8 cellular contexts compared by ENCODE assay signal in the genomic region with DNA sequence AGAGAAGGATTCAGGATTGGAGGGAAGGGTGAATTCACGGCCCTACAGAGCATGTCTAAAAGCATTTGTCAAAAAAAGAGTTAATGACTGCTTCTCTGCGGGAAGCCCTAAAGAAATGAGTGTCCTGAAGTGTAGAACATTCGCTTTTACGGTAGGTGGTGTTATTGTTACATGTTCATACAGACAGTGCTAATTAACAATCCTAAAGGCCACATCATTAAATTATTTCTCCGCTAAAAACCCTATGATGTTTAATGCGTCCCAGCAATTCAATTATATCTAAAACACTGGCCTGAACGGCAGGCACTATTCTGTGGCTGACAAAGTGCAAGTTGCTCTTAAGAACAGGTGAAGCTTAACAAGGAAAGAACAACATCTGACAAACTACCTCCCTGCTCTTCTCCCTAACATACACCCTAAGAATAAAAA.
DNase-seq lines count a peak whose midpoint lies in the region; ATAC-seq and TF ChIP-seq lines count a peak whose summit lies in the region.

No MANE protein-coding gene starts in this region.

- H3K27ac ChIP-seq in upper lobe of left lung (no peak overlapping the region), coronary artery (peak overlapping the region in 1 of 2 donors; percentile 24)

- WGBS in upper lobe of left lung, 2 donors: 26 to 30% methylated on average over 7 of the region's 7 CpGs

- in situ Hi-C loops in astrocyte of the cerebellum (cut with HindIII; ENCODE audit: low sequenced_read_pairs): no loop called here

- peaks cover 7 to 14% (median 7%) of the 10 kb centered on the region in 4 donors for H3K9me3 ChIP-seq in upper lobe of left lung

- H3K4me3 ChIP-seq in astrocyte of the cerebellum (ENCODE audit: low read depth, low read length) (no peak overlapping the region), upper lobe of left lung (no peak overlapping the region), coronary artery (no peak overlapping the region)

- no peak for TF ChIP-seq POLR2A in upper lobe of left lung (IDR thresholded peaks at IDR 0.05)

- no peaks in the 10 kb centered on the region for H3K36me3 ChIP-seq in upper lobe of left lung

- H3K27me3 ChIP-seq in upper lobe of left lung: no peaks in the 10 kb centered on the region

- H3K4me1 ChIP-seq in upper lobe of left lung: no peaks in the 10 kb centered on the region

- DNase-seq in NCI-H1105 treated with DMSO at 0.1 percent for 48 hours (lab: John Stamatoyannopoulos, UW) (peak; percentile 52), NCI-H1105 (lab: John Stamatoyannopoulos, UW) (no peak), astrocyte of the cerebellum (ENCODE audit: low read depth) (no peak), iris pigment epithelial cell (ENCODE audit: low read depth) (peak; percentile 38), upper lobe of left lung (no peak), coronary artery (ENCODE audit: low spot score) (no peak)
- DNase-seq in stimulated activated naive CD4-positive, alpha-beta T cell treated with Interleukin-2 at 50 U/mL for 16 hours (lab: John Stamatoyannopoulos, UW): no peak

- no peak for TF ChIP-seq EP300 in upper lobe of left lung (IDR thresholded peaks at IDR 0.05)

- ATAC-seq in upper lobe of left lung (ENCODE audit: low FRiP score in 2 of 2) (peak in 1 of 2 donors; percentile 69), GM19035 (IDR thresholded peaks at IDR 0.05; ENCODE audit: unreplicated experiment) (no peak)

- peak; percentile 45 for TF ChIP-seq CTCF in astrocyte of the cerebellum (IDR thresholded peaks at IDR 0.05; ENCODE audit: low read depth, low read length, missing control alignments)
- TF ChIP-seq CTCF in upper lobe of left lung (IDR thresholded peaks at IDR 0.05): peak in 5 of 6 experiments; percentile 19 to 49 (median 45)
- TF ChIP-seq CTCF in coronary artery (IDR thresholded peaks at IDR 0.05): no peak

Comparison
In these comparisons a context has a peak if more than half of its experiments do, and no peak if none do; other contexts are left out.
1. DNase-seq: peak in NCI-H1105 treated with DMSO at 0.1 percent for 48 hours (single experiment) and iris pigment epithelial cell (single experiment); none in NCI-H1105 (single experiment), astrocyte of the cerebellum (single experiment), upper lobe of left lung (0 of 2), coronary artery (single experiment) and stimulated activated naive CD4-positive, alpha-beta T cell treated with Interleukin-2 at 50 U/mL for 16 hours (single experiment).